11 cellular contexts compared by ENCODE assay signal in the genomic region with DNA sequence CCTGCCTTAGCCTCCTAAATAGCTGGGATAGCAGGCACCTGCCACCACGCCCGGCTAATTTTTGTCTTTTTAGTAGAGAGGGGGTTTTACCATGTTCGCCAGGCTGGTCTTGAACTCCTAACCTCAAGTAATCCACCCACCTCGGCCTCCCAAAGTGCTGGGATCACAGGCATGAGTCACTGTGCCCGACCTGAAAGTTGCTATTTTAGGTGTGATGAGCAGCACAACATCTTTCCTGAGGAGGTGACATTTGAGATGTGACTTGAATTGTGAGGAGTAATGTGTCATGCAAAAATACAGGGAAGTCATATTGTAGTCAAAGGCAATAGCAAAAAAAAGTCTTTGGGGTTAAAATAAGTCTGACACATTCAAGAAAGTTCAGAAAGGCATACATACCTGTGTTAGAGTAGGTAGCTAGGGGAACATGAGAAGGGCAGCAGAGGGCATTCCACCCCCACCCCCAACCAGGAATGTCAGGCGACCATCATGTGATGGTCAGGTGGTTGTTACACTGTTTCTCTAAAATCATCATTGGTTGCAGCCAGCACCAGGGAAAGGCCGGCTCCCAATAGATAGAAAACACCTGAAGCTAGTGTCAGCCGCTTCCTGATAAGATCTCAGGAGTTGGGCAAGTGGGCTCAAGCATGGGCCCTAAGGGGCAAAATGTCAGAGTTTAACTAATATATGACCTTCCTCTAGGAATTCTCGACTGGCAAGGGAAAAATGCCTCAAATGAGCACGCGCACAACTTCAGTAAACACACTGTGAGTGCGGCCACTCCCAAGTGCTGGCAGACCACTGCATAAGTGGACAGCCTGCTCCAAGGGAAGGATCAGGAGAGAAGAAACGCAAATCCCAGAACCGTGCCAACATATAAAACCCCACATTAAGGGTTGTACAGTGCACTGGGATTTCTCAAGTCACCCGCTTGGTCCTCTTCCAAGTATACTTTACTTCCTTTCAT. TPM values are rescaled to one million over a fixed set of nuclear protein-coding genes. Genes with fewer than 3 reads are reported as not detected.
DNase-seq lines count a peak whose midpoint lies in the region; ATAC-seq and TF ChIP-seq lines count a peak whose summit lies in the region.
"Had no signal": no experiment of that assay in that cellular context is flagged by ENCODE, and none has a peak within 500 bp of the region (broad histone marks: within the 10 kb centered on the region; RNA-seq: fewer than 3 reads in every experiment).

A gene with protein sequence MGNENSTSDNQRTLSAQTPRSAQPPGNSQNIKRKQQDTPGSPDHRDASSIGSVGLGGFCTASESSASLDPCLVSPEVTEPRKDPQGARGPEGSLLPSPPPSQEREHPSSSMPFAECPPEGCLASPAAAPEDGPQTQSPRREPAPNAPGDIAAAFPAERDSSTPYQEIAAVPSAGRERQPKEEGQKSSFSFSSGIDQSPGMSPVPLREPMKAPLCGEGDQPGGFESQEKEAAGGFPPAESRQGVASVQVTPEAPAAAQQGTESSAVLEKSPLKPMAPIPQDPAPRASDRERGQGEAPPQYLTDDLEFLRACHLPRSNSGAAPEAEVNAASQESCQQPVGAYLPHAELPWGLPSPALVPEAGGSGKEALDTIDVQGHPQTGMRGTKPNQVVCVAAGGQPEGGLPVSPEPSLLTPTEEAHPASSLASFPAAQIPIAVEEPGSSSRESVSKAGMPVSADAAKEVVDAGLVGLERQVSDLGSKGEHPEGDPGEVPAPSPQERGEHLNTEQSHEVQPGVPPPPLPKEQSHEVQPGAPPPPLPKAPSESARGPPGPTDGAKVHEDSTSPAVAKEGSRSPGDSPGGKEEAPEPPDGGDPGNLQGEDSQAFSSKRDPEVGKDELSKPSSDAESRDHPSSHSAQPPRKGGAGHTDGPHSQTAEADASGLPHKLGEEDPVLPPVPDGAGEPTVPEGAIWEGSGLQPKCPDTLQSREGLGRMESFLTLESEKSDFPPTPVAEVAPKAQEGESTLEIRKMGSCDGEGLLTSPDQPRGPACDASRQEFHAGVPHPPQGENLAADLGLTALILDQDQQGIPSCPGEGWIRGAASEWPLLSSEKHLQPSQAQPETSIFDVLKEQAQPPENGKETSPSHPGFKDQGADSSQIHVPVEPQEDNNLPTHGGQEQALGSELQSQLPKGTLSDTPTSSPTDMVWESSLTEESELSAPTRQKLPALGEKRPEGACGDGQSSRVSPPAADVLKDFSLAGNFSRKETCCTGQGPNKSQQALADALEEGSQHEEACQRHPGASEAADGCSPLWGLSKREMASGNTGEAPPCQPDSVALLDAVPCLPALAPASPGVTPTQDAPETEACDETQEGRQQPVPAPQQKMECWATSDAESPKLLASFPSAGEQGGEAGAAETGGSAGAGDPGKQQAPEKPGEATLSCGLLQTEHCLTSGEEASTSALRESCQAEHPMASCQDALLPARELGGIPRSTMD (N-terminal part only) (plus strand): TSS at position 803 of the 964 bp plus-strand sequence. CDS start 32,819 bp downstream, outside the sequence.

- H3K27me3 ChIP-seq in kidney epithelial cell (ENCODE audit: control insufficient read depth, insufficient read depth, low read length), result no peaks in the 10 kb centered on the region
- no peaks in the 10 kb centered on the region for H3K27me3 ChIP-seq in skeletal muscle tissue (ENCODE audit: control insufficient read depth in 3 of 3, insufficient read depth in 3 of 3, low read length in 3 of 3)

- no peak within 1 kb of the TSS for H3K27ac Mint-ChIP-seq in chondrocyte (ENCODE audit: unreplicated experiment)
- H3K27ac Mint-ChIP-seq: natural killer cell treated with Interleukin-12 subunit alpha and Interleukin-12 subunit beta and Interleukin-15 and Interleukin-18, amount 100 ng/mL, for 72 hours had no signal

- H3K9me3 Mint-ChIP-seq in chondrocyte (ENCODE audit: low read depth), result peaks cover 12% of the 10 kb centered on the region
- H3K9me3 Mint-ChIP-seq: natural killer cell treated with Interleukin-12 subunit alpha and Interleukin-12 subunit beta and Interleukin-15 and Interleukin-18, amount 100 ng/mL, for 72 hours had no signal

- H3K4me1 ChIP-seq in skeletal muscle tissue (ENCODE audit: control insufficient read depth in 3 of 3, insufficient read depth in 3 of 3, low read length in 3 of 3), result peaks cover 2 to 17% (median 15%) of the 10 kb centered on the region in 3 donors

- H3K4me3 ChIP-seq in kidney epithelial cell (ENCODE audit: low read depth, low read length) (no peak within 1 kb of the TSS), skeletal muscle tissue (ENCODE audit: low read length in 3 of 3) (no peak within 1 kb of the TSS)

- H3K4me3 Mint-ChIP-seq in chondrocyte (ENCODE audit: unreplicated experiment), result no peak within 1 kb of the TSS
- H3K4me3 Mint-ChIP-seq: natural killer cell treated with Interleukin-12 subunit alpha and Interleukin-12 subunit beta and Interleukin-15 and Interleukin-18, amount 100 ng/mL, for 72 hours had no signal

- H3K9me3 ChIP-seq in skeletal muscle tissue (ENCODE audit: control insufficient read depth in 3 of 3, low read length in 3 of 3), result peaks cover 4 to 6% (median 5%) of the 10 kb centered on the region in 3 donors

- peaks cover 4% of the 10 kb centered on the region for H3K36me3 Mint-ChIP-seq in chondrocyte (ENCODE audit: low read depth)

- no peak for ATAC-seq in GM18858 (IDR thresholded peaks at IDR 0.05; ENCODE audit: unreplicated experiment)
- ATAC-seq: natural killer cell treated with Interleukin-12 subunit alpha and Interleukin-12 subunit beta and Interleukin-15 and Interleukin-18, amount 100 ng/mL, for 72 hours had no signal

- peaks cover 6% of the 10 kb centered on the region for H3K4me1 Mint-ChIP-seq in chondrocyte (ENCODE audit: low read depth)

- TF ChIP-seq CTCF in chondrocyte (IDR thresholded peaks at IDR 0.05) (no peak), kidney epithelial cell (IDR thresholded peaks at IDR 0.05; ENCODE audit: insufficient read depth, low read length, poor library complexity, severe bottlenecking) (no peak)

- no peaks in the 10 kb centered on the region for H3K27me3 Mint-ChIP-seq in chondrocyte (ENCODE audit: low read depth)

- DNase-seq in LHCN-M2 (ENCODE audit: low read depth), result no peak
- DNase-seq in chondrocyte (ENCODE audit: low spot score), result no peak
- DNase-seq in kidney epithelial cell (ENCODE audit: low read depth), result no peak
- DNase-seq in NCI-H1092 treated with DMSO at 0.1 percent for 48 hours (lab: John Stamatoyannopoulos, UW), result no peak
- DNase-seq in AG08395 (ENCODE audit: low spot score), result no peak
- DNase-seq in KG1 (lab: John Stamatoyannopoulos, UW), result no peak
- DNase-seq: NCI-H524 had no signal

- no peaks in the 10 kb centered on the region for H3K36me3 ChIP-seq in kidney epithelial cell (ENCODE audit: control insufficient read depth, insufficient read depth, low read length)
- no peaks in the 10 kb centered on the region for H3K36me3 ChIP-seq in skeletal muscle tissue (ENCODE audit: control insufficient read depth in 3 of 3, insufficient read depth in 3 of 3, low read length in 3 of 3)

- no peak within 1 kb of the TSS for H3K9ac ChIP-seq in skeletal muscle tissue (ENCODE audit: low read depth in 1 of 3, low read length in 3 of 3)

- peak within 1 kb of the TSS; percentile 72 for H3K27ac ChIP-seq in skeletal muscle tissue (ENCODE audit: low read depth, low read length)

RNA-seq across cellular contexts. Expression of the gene that starts here (rescaled TPM):
- total RNA-seq in LHCN-M2 (2014; rRNA removed) (7.4 and 11.3 TPM in 2 replicates), chondrocyte (36.2 to 60.7 TPM (median 56.6 TPM) in 3 replicates), kidney epithelial cell (25.2 and 26.9 TPM in 2 replicates), skeletal muscle tissue (37.6 TPM)
- polyA plus RNA-seq in LHCN-M2 (2012), result 14.2 TPM
- total RNA-seq: natural killer cell treated with Interleukin-12 subunit alpha and Interleukin-12 subunit beta and Interleukin-15 and Interleukin-18, amount 100 ng/mL, for 72 hours; T-helper 1 cell treated with Interleukin-12 subunit alpha and Interleukin-12 subunit beta and Interleukin-4 antibody, amounts not matched to agents 30 ng/mL and 1 ng/mL, for 36 hours had no signal
